In genomic region chr10:108567899-108568752, GRCh38 we compare ENCODE assay signal across 19 cellular contexts.
A peak's percentile ranks its signal among the peaks of the same experiment; 100 is the strongest.
DNase-seq lines count a peak whose midpoint lies in the region; ATAC-seq, FAIRE-seq and TF ChIP-seq lines count a peak whose summit lies in the region.
"Had no signal": no experiment of that assay in that cellular context is flagged by ENCODE, and none has a peak within 500 bp of the region (broad histone marks: within the 10 kb centered on the region; RNA-seq: fewer than 3 reads in every experiment).

No MANE protein-coding gene starts in this region.

- ATAC-seq in GM18508 (IDR thresholded peaks at IDR 0.05; ENCODE audit: insufficient read depth, unreplicated experiment) (peak; percentile 63), GM21360 (IDR thresholded peaks at IDR 0.05; ENCODE audit: unreplicated experiment) (peak; percentile 70), HG02884 (IDR thresholded peaks at IDR 0.05; ENCODE audit: unreplicated experiment) (peak; percentile 53), HepG2 (no peak), gastroesophageal sphincter (no peak)
- ATAC-seq: activated T-cell treated with anti-CD3 and anti-CD28 coated beads, Interleukin-2, amount 50 U/mL, for 72 hours; left lobe of liver had no signal

- TF ChIP-seq POLR2A in HepG2 (IDR thresholded peaks at IDR 0.05; ENCODE audit: insufficient read depth in 1 of 2, low read depth in 2 of 2, low read length in 2 of 2) (no peak), gastroesophageal sphincter (IDR thresholded peaks at IDR 0.05) (no peak)

- CTCF ChIA-PET in HepG2 (lab: Yijun Ruan, JAX; ENCODE audit: low intra/inter-chr PET ratio, low total read pairs): no interaction called here

- intact Hi-C loops in HepG2 (cut with micrococcal nuclease; ENCODE audit: unreplicated experiment): no loop called here

- H3K36me3 ChIP-seq in HepG2 (replicated peaks in 1 of 2; ENCODE audit: control insufficient read depth in 1 of 2, insufficient read depth in 2 of 2, low read length in 2 of 2) (no peaks in the 10 kb centered on the region), gastroesophageal sphincter (no peaks in the 10 kb centered on the region)
- H3K36me3 ChIP-seq: stomach had no signal

- POLR2A ChIA-PET in HepG2 (lab: Yijun Ruan, JAX): no interaction called here

- no peak for TF ChIP-seq RAD21 in HepG2 (CRISPR knock-in tag; IDR thresholded peaks at IDR 0.05)

- 13% methylated on average over 5 of the region's 5 CpGs for WGBS in HepG2 (ENCODE audit: low lambda C conversion rate)
- WGBS in gastroesophageal sphincter (ENCODE audit: low coverage in 1 of 2), 2 donors: 60 to 70% methylated on average over 5 of the region's 5 CpGs

- BruUV-seq in HepG2 (replicated peaks; lab: Mats Ljungman, UMichigan): no TSS peak

- H2AFZ ChIP-seq in HepG2 (ENCODE audit: low read length): no peak overlapping the region
- H2AFZ ChIP-seq: parathyroid adenoma had no signal

- no peak for TF ChIP-seq CTCF in HepG2 (CRISPR knock-in tag; IDR thresholded peaks at IDR 0.05)
- TF ChIP-seq CTCF in gastroesophageal sphincter (IDR thresholded peaks at IDR 0.05): no peak

- peak; percentile 66 for DNase-seq in M059J (ENCODE audit: low read depth)
- DNase-seq in HepG2 (ENCODE audit: low spot score): no peak
- no peak for DNase-seq in stimulated activated CD4-positive, alpha-beta T cell treated with anti-CD3 and anti-CD28 coated beads, Interleukin-4, amount 100 ng/mL, for 24 hours
- no peak for DNase-seq in NK-92 treated with Interleukin-12 subunit alpha and Interleukin-12 subunit beta, amount 100 ng/mL, for 24 hours (lab: John Stamatoyannopoulos, UW)
- DNase-seq: activated CD4-positive, alpha-beta T cell treated with anti-CD3 and anti-CD28 coated beads, Interleukin-2, amount 50 U/mL, for 1 hour; activated T-cell treated with anti-CD3 and anti-CD28 coated beads, Interleukin-2, amount 50 U/mL, for 72 hours; central memory CD4-positive, alpha-beta T cell; effector memory CD4-positive, alpha-beta T cell; NCI-H2107; SIG-M5; small intestine; stomach; T1000 had no signal

- H3K4me1 ChIP-seq in HepG2 (ENCODE audit: insufficient read depth, low read length) (no peaks in the 10 kb centered on the region), gastroesophageal sphincter (no peaks in the 10 kb centered on the region)
- H3K4me1 ChIP-seq: parathyroid adenoma, stomach had no signal

- no peaks in the 10 kb centered on the region for H4K20me1 ChIP-seq in HepG2 (ENCODE audit: insufficient read depth, low read length)

- no peak overlapping the region for H3K4me2 ChIP-seq in HepG2 (ENCODE audit: low read depth, low read length)

- in situ Hi-C loops in HepG2 (cut with HindIII; ENCODE audit: extremely low pct_ligation_motif_present, low pct_unique_long_range_greater_than_20kb): no loop called here

- TF ChIP-seq EP300 in HepG2 (IDR thresholded peaks at IDR 0.05; ENCODE audit: low read depth in 2 of 2, low read length in 2 of 2) (no peak), HepG2 (CRISPR knock-in tag; IDR thresholded peaks at IDR 0.05; ENCODE audit: borderline replicate concordance) (no peak), gastroesophageal sphincter (IDR thresholded peaks at IDR 0.05) (no peak)

- FAIRE-seq in HepG2 (lab: Jason Lieb, UNC): no peak
- FAIRE-seq: small intestine had no signal

- peaks cover 16% of the 10 kb centered on the region for H3K9me3 ChIP-seq in HepG2 (ENCODE audit: low read length)
- no peaks in the 10 kb centered on the region for H3K9me3 ChIP-seq in gastroesophageal sphincter
- H3K9me3 ChIP-seq: stomach had no signal

- H3K4me3 ChIP-seq in HepG2 (replicated peaks in 1 of 3; ENCODE audit: insufficient read depth in 1 of 3, low read depth in 2 of 3, low read length in 3 of 3): no peak overlapping the region
- no peak overlapping the region for H3K4me3 ChIP-seq in gastroesophageal sphincter
- H3K4me3 ChIP-seq: stomach had no signal

- H3K27me3 ChIP-seq in HepG2 (ENCODE audit: control insufficient read depth in 1 of 2, insufficient read depth in 2 of 2, low read length in 2 of 2) (no peaks in the 10 kb centered on the region), gastroesophageal sphincter (no peaks in the 10 kb centered on the region)
- H3K27me3 ChIP-seq: stomach had no signal

- no peak overlapping the region for H3K27ac ChIP-seq in HepG2 (ENCODE audit: extremely low read length, insufficient read depth, low read length)
- no peak overlapping the region for H3K27ac ChIP-seq in gastroesophageal sphincter
- H3K27ac ChIP-seq: parathyroid adenoma, stomach had no signal

- no peak overlapping the region for H3K9ac ChIP-seq in HepG2 (ENCODE audit: insufficient read depth, low read depth, low read length)
- H3K9ac ChIP-seq: parathyroid adenoma had no signal

- no peaks in the 10 kb centered on the region for H3K79me2 ChIP-seq in HepG2 (ENCODE audit: insufficient read depth, low read length)
- H3K79me2 ChIP-seq: parathyroid adenoma had no signal

TF ChIP-seq in HepG2, 621 proteins besides CTCF, POLR2A, EP300 and RAD21 (continues in another document):
- TF ChIP-seq SAP130 (CRISPR knock-in tag; IDR thresholded peaks at IDR 0.05; ENCODE audit: low read depth) (no peak), IKZF5 (CRISPR knock-in tag; IDR thresholded peaks at IDR 0.05) (no peak), ARNT2 (CRISPR knock-in tag; IDR thresholded peaks at IDR 0.05; ENCODE audit: low read depth) (no peak), NFAT5 (CRISPR knock-in tag; IDR thresholded peaks at IDR 0.05) (no peak), NRL (CRISPR knock-in tag; IDR thresholded peaks at IDR 0.05; ENCODE audit: borderline replicate concordance) (no peak), ZNF703 (CRISPR knock-in tag; IDR thresholded peaks at IDR 0.05; ENCODE audit: borderline replicate concordance) (no peak), CREB1 (IDR thresholded peaks at IDR 0.05) (no peak), CREB1 (CRISPR knock-in tag; IDR thresholded peaks at IDR 0.05) (no peak), DDIT3 (CRISPR knock-in tag; IDR thresholded peaks at IDR 0.05) (no peak), ZNF605 (CRISPR knock-in tag; IDR thresholded peaks at IDR 0.05) (no peak), ATF7-NPFF (CRISPR knock-in tag; IDR thresholded peaks at IDR 0.05; ENCODE audit: low read depth) (no peak)

Comparison
In these comparisons a context has a peak if more than half of its experiments do, and no peak if none do; other contexts are left out.
1. ATAC-seq: peak in GM18508 (single experiment), GM21360 (single experiment) and HG02884 (single experiment); none in HepG2 (single experiment) and gastroesophageal sphincter (single experiment).